In genomic region chr15:64917211-64917610, GRCh38 we compare ENCODE assay signal across 1 cellular context.
TF ChIP-seq lines count a peak whose summit lies in the region.

No MANE protein-coding gene starts in this region.

TF ChIP-seq in SK-N-SH treated with all-trans-retinoic acid at 6 μM for 48 hours, 23 proteins besides CTCF, POLR2A, EP300 and RAD21 (continued from another document):
- TF ChIP-seq CSRNP3 (CRISPR knock-in tag; IDR thresholded peaks at IDR 0.05), result no peak
- no peak for TF ChIP-seq SNAI2 (CRISPR knock-in tag; IDR thresholded peaks at IDR 0.05)
- TF ChIP-seq TOX (CRISPR knock-in tag; IDR thresholded peaks at IDR 0.05; ENCODE audit: borderline replicate concordance), result no peak
- TF ChIP-seq, protein P1, sequence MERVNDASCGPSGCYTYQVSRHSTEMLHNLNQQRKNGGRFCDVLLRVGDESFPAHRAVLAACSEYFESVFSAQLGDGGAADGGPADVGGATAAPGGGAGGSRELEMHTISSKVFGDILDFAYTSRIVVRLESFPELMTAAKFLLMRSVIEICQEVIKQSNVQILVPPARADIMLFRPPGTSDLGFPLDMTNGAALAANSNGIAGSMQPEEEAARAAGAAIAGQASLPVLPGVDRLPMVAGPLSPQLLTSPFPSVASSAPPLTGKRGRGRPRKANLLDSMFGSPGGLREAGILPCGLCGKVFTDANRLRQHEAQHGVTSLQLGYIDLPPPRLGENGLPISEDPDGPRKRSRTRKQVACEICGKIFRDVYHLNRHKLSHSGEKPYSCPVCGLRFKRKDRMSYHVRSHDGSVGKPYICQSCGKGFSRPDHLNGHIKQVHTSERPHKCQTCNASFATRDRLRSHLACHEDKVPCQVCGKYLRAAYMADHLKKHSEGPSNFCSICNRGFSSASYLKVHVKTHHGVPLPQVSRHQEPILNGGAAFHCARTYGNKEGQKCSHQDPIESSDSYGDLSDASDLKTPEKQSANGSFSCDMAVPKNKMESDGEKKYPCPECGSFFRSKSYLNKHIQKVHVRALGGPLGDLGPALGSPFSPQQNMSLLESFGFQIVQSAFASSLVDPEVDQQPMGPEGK (CRISPR knock-in tag; IDR thresholded peaks at IDR 0.05; ENCODE audit: borderline replicate concordance), result no peak
- TF ChIP-seq ESRRG (CRISPR knock-in tag; IDR thresholded peaks at IDR 0.05), result no peak
- no peak for TF ChIP-seq ARNTL (CRISPR knock-in tag; IDR thresholded peaks at IDR 0.05; ENCODE audit: borderline replicate concordance, low read depth)
- no peak for TF ChIP-seq RARB (CRISPR knock-in tag; IDR thresholded peaks at IDR 0.05)
- no peak for TF ChIP-seq TCF4 (CRISPR knock-in tag; IDR thresholded peaks at IDR 0.05; ENCODE audit: borderline replicate concordance)
- no peak for TF ChIP-seq GLIS3 (CRISPR knock-in tag; IDR thresholded peaks at IDR 0.05)
- TF ChIP-seq, protein P2, sequence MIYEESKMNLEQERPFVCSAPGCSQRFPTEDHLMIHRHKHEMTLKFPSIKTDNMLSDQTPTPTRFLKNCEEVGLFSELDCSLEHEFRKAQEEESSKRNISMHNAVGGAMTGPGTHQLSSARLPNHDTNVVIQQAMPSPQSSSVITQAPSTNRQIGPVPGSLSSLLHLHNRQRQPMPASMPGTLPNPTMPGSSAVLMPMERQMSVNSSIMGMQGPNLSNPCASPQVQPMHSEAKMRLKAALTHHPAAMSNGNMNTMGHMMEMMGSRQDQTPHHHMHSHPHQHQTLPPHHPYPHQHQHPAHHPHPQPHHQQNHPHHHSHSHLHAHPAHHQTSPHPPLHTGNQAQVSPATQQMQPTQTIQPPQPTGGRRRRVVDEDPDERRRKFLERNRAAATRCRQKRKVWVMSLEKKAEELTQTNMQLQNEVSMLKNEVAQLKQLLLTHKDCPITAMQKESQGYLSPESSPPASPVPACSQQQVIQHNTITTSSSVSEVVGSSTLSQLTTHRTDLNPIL (CRISPR knock-in tag; IDR thresholded peaks at IDR 0.05; ENCODE audit: low read depth), result no peak
- no peak for TF ChIP-seq ZC3H10 (CRISPR knock-in tag; IDR thresholded peaks at IDR 0.05)
